16 cellular contexts compared by ENCODE assay signal in the genomic region with DNA sequence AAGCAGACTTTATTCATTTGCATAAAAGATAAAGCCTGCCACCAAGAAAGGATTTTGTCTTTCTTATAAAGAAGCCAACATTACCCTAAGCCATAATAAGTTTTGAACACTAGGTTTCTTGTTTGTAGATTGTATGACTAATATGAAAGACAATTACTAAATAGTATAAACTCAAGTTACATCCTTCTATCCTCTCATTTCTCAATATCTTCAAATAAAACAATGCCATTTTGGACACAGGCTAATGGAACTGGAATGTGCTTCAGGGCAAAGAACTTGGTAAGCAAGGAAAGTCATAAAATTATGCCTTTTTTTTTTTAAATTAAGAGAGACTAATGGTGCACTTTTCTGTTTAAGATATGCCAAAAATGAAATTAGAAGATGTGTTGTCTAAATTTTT.
A peak's percentile ranks its signal among the peaks of the same experiment; 100 is the strongest.
DNase-seq lines count a peak whose midpoint lies in the region; ATAC-seq and TF ChIP-seq lines count a peak whose summit lies in the region.
"Had no signal": no experiment of that assay in that cellular context is flagged by ENCODE, and none has a peak within 500 bp of the region (broad histone marks: within the 10 kb centered on the region; RNA-seq: fewer than 3 reads in every experiment).

No MANE protein-coding gene starts in this region.

- H2AFZ ChIP-seq in osteoblast (ENCODE audit: low read length) = peak overlapping the region; percentile 26
- H2AFZ ChIP-seq: parathyroid adenoma had no signal

- H3K4me1 ChIP-seq in osteoblast (ENCODE audit: insufficient read depth, low read length) (peaks cover 27% of the 10 kb centered on the region), right atrium auricular region (no peaks in the 10 kb centered on the region)
- H3K4me1 ChIP-seq: parathyroid adenoma, suprapubic skin had no signal

- no peak overlapping the region for H3K4me3 ChIP-seq in osteoblast (ENCODE audit: insufficient read depth, low read length)
- H3K4me3 ChIP-seq in right atrium auricular region = no peak overlapping the region
- H3K4me3 ChIP-seq: suprapubic skin had no signal

- no peaks in the 10 kb centered on the region for H3K79me2 ChIP-seq in osteoblast (ENCODE audit: insufficient read depth, low read length)
- H3K79me2 ChIP-seq: parathyroid adenoma had no signal

- H3K27me3 ChIP-seq in osteoblast (ENCODE audit: insufficient read depth, low read length) (no peaks in the 10 kb centered on the region), right atrium auricular region (no peaks in the 10 kb centered on the region)
- H3K27me3 ChIP-seq: suprapubic skin had no signal

- H3K27ac ChIP-seq in osteoblast (ENCODE audit: low read depth, low read length) = no peak overlapping the region
- no peak overlapping the region for H3K27ac ChIP-seq in right atrium auricular region
- H3K27ac ChIP-seq in substantia nigra (ENCODE audit: low read depth, low read length, poor library complexity, severe bottlenecking) = no peak overlapping the region
- H3K27ac ChIP-seq: parathyroid adenoma, suprapubic skin, VCaP had no signal

- H3K9me3 ChIP-seq in osteoblast (ENCODE audit: low read depth, low read length) (no peaks in the 10 kb centered on the region), right atrium auricular region (no peaks in the 10 kb centered on the region)
- H3K9me3 ChIP-seq: suprapubic skin had no signal

- DNase-seq in EH (ENCODE audit: low read depth) (peak; percentile 96), NCI-H226 (peak; percentile 56), dedifferentiated amniotic fluid mesenchymal stem cell (ENCODE audit: extremely low spot score) (peak; percentile 88), osteoblast (ENCODE audit: insufficient read length, low spot score, missing footprints) (no peak), right atrium auricular region (ENCODE audit: low spot score) (no peak), HuH-7 (ENCODE audit: low spot score) (no peak), substantia nigra (lab: John Stamatoyannopoulos, UW) (no peak)
- DNase-seq: activated CD8-positive, alpha-beta memory T cell treated with anti-CD3 and anti-CD28 coated beads for 24 hours; aorta; dermis blood vessel endothelial cell; DND-41; MV-4-11 had no signal

- no peak for TF ChIP-seq CTCF in osteoblast (IDR thresholded peaks at IDR 0.05; ENCODE audit: extremely low read depth, low read depth, low read length)
- no peak for TF ChIP-seq CTCF in right atrium auricular region (IDR thresholded peaks at IDR 0.05)

- no peak for ATAC-seq in HG03378 (IDR thresholded peaks at IDR 0.05; ENCODE audit: unreplicated experiment)

- no peak overlapping the region for H3K4me2 ChIP-seq in osteoblast (ENCODE audit: insufficient read depth, low read length)

- H4K20me1 ChIP-seq in osteoblast (ENCODE audit: insufficient read depth, low read length) = no peaks in the 10 kb centered on the region

- H3K36me3 ChIP-seq in osteoblast (ENCODE audit: insufficient read depth, low read length) (no peaks in the 10 kb centered on the region), right atrium auricular region (no peaks in the 10 kb centered on the region)
- H3K36me3 ChIP-seq: suprapubic skin had no signal

Comparison
In these comparisons a context has a peak if more than half of its experiments do, and no peak if none do; other contexts are left out.
1. DNase-seq: peak in EH (single experiment), NCI-H226 (single experiment) and dedifferentiated amniotic fluid mesenchymal stem cell (single experiment); none in osteoblast (single experiment), right atrium auricular region (single experiment), HuH-7 (single experiment) and substantia nigra (0 of 49).